ENCODE assay signal across 22 cellular contexts in genomic region chr13:106246237-106246636, GRCh38.
A peak's percentile ranks its signal among the peaks of the same experiment; 100 is the strongest.
DNase-seq lines count a peak whose midpoint lies in the region; ATAC-seq and TF ChIP-seq lines count a peak whose summit lies in the region.
"Had no signal": no experiment of that assay in that cellular context is flagged by ENCODE, and none has a peak within 500 bp of the region (broad histone marks: within the 10 kb centered on the region; RNA-seq: fewer than 3 reads in every experiment).

No MANE protein-coding gene starts in this region.

- DNase-seq in GM23338 (ENCODE audit: low spot score), result peak; percentile 35
- DNase-seq in endodermal cell, result no peak
- DNase-seq in neural progenitor cell (ENCODE audit: low spot score), result peak; percentile 29
- no peak for DNase-seq in GM19240 (ENCODE audit: insufficient read length, low spot score)
- no peak for DNase-seq in NCI-H1048 (lab: John Stamatoyannopoulos, UW)
- DNase-seq in amygdala (lab: John Stamatoyannopoulos, UW), result no peak
- DNase-seq: BE2C, EL, GF-D8, MG63, NCI-H1092 treated with DMSO at 0.1 percent for 48 hours, NCI-H1694, NCI-H2171, NCI-H524 treated with DMSO at 0.1 percent for 48 hours, SIG-M5, SK-N-SH had no signal

- H3K27me3 ChIP-seq in GM23338 (ENCODE audit: insufficient read depth) (no peaks in the 10 kb centered on the region), OCI-LY3 (ENCODE audit: low read depth, low read length) (no peaks in the 10 kb centered on the region), endodermal cell (ENCODE audit: control insufficient read depth, insufficient read depth, low read length, poor library complexity, severe bottlenecking) (no peaks in the 10 kb centered on the region), neural progenitor cell (no peaks in the 10 kb centered on the region)
- H3K27me3 ChIP-seq: BE2C, MG63 had no signal

- H3K36me3 ChIP-seq in GM23338 (ENCODE audit: insufficient read depth), result no peaks in the 10 kb centered on the region
- H3K36me3 ChIP-seq in OCI-LY3 (replicated peaks; ENCODE audit: low read depth, low read length), result no peaks in the 10 kb centered on the region
- no peaks in the 10 kb centered on the region for H3K36me3 ChIP-seq in endodermal cell (ENCODE audit: control insufficient read depth, insufficient read depth, low read length)
- H3K36me3 ChIP-seq in neural progenitor cell, result no peaks in the 10 kb centered on the region
- H3K36me3 ChIP-seq: BE2C, HAP-1, MG63 had no signal

- H3K27ac ChIP-seq in GM23338 (ENCODE audit: low read depth) (no peak overlapping the region), OCI-LY3 (ENCODE audit: low read length) (no peak overlapping the region), endodermal cell (ENCODE audit: low read depth, low read length) (peak overlapping the region; percentile 36), neural progenitor cell (no peak overlapping the region)
- H3K27ac ChIP-seq: HL-60 had no signal

- H3K27ac Mint-ChIP-seq in GM23338 (no peak overlapping the region), endodermal cell (no peak overlapping the region), neural progenitor cell (no peak overlapping the region)

- 53 to 87% methylated on average over 2 to 3 of the region's 3 CpGs for WGBS in endodermal cell (ENCODE audit: insufficient coverage in 1 of 2, insufficient read length in 1 of 2), 2 experiments

- H2AFZ ChIP-seq in GM23338 (no peak overlapping the region), OCI-LY3 (ENCODE audit: low read depth, low read length) (peak overlapping the region; percentile 9; the same call in 1 of the 2 replicates), neural progenitor cell (replicated peaks) (no peak overlapping the region)

- H3K9me2 ChIP-seq in GM23338 (ENCODE audit: insufficient read depth), result no peaks in the 10 kb centered on the region
- H3K9me2 ChIP-seq: SK-N-SH had no signal

- H3K9ac ChIP-seq in OCI-LY3 (ENCODE audit: low read length) (no peak overlapping the region), endodermal cell (ENCODE audit: extremely low read depth, low read length, poor library complexity, severe bottlenecking) (no peak overlapping the region), neural progenitor cell (no peak overlapping the region)
- H3K9ac ChIP-seq: SK-N-SH had no signal

- H3K4me2 ChIP-seq in GM23338, result no peak overlapping the region
- 0 out of 2 replicates have a peak overlapping the region, but pooled peaks have one; percentile 12 for H3K4me2 ChIP-seq in OCI-LY3 (ENCODE audit: low read length)
- no peak overlapping the region for H3K4me2 ChIP-seq in neural progenitor cell
- H3K4me2 ChIP-seq: SK-N-SH had no signal

- H3K9me3 ChIP-seq in OCI-LY3 (ENCODE audit: insufficient read depth, low read length), result no peaks in the 10 kb centered on the region
- no peaks in the 10 kb centered on the region for H3K9me3 ChIP-seq in endodermal cell (ENCODE audit: control insufficient read depth, low read length)
- H3K9me3 ChIP-seq in neural progenitor cell (ENCODE audit: low read depth), result no peaks in the 10 kb centered on the region
- H3K9me3 ChIP-seq: BE2C, HAP-1, MG63, SK-N-SH had no signal

- no peaks in the 10 kb centered on the region for H3K9me3 Mint-ChIP-seq in GM23338
- no peaks in the 10 kb centered on the region for H3K9me3 Mint-ChIP-seq in endodermal cell
- H3K9me3 Mint-ChIP-seq in neural progenitor cell, result no peaks in the 10 kb centered on the region

- H3K27me3 Mint-ChIP-seq in GM23338 (ENCODE audit: insufficient read depth, low read depth, poor library complexity) (peaks cover 5% of the 10 kb centered on the region), endodermal cell (ENCODE audit: insufficient read depth) (no peaks in the 10 kb centered on the region), neural progenitor cell (ENCODE audit: insufficient read depth, low read depth) (peaks cover 2% of the 10 kb centered on the region)

- H3K4me1 ChIP-seq in GM23338 (ENCODE audit: insufficient read depth), result peaks cover 7% of the 10 kb centered on the region; the same call in 1 of the 2 replicates
- no peaks in the 10 kb centered on the region for H3K4me1 ChIP-seq in OCI-LY3 (ENCODE audit: low read length)
- H3K4me1 ChIP-seq in endodermal cell (ENCODE audit: control insufficient read depth, insufficient read depth, low read length), result no peaks in the 10 kb centered on the region
- H3K4me1 ChIP-seq in neural progenitor cell, result no peaks in the 10 kb centered on the region
- H3K4me1 ChIP-seq: HAP-1 had no signal

- H3K79me2 ChIP-seq in GM23338 (replicated peaks; ENCODE audit: insufficient read depth) (no peaks in the 10 kb centered on the region), OCI-LY3 (ENCODE audit: low read length) (no peaks in the 10 kb centered on the region), neural progenitor cell (ENCODE audit: low read depth) (no peaks in the 10 kb centered on the region)

- no peak for TF ChIP-seq CTCF in GM23338 (conservative IDR thresholded peaks at IDR 0.05; ENCODE audit: low read depth in 2 of 2)
- TF ChIP-seq CTCF in OCI-LY3 (IDR thresholded peaks at IDR 0.05; ENCODE audit: low read depth, low read length), result no peak
- no peak for TF ChIP-seq CTCF in endodermal cell (conservative IDR thresholded peaks at IDR 0.05)
- TF ChIP-seq CTCF in neural progenitor cell (IDR thresholded peaks at IDR 0.05), result no peak

- H3K4me1 Mint-ChIP-seq in GM23338 (peaks cover 15% of the 10 kb centered on the region), endodermal cell (no peaks in the 10 kb centered on the region), neural progenitor cell (peaks cover 11% of the 10 kb centered on the region)

- H4K20me1 ChIP-seq in GM23338 (replicated peaks; ENCODE audit: insufficient read depth) (no peaks in the 10 kb centered on the region), OCI-LY3 (ENCODE audit: insufficient read depth, low read length) (no peaks in the 10 kb centered on the region), neural progenitor cell (ENCODE audit: low read depth) (no peaks in the 10 kb centered on the region)

- H3K4me3 Mint-ChIP-seq in GM23338, result no peak overlapping the region
- no peak overlapping the region for H3K4me3 Mint-ChIP-seq in endodermal cell
- no peak overlapping the region for H3K4me3 Mint-ChIP-seq in neural progenitor cell

- H3K4me3 ChIP-seq in GM23338, result no peak overlapping the region
- H3K4me3 ChIP-seq in OCI-LY3 (ENCODE audit: low read length), result no peak overlapping the region
- H3K4me3 ChIP-seq in endodermal cell (ENCODE audit: low read length), result no peak overlapping the region
- no peak overlapping the region for H3K4me3 ChIP-seq in neural progenitor cell
- H3K4me3 ChIP-seq: HAP-1, K562, MG63 had no signal

- ATAC-seq in GM23338 (peak; percentile 85), GM21360 (IDR thresholded peaks at IDR 0.05; ENCODE audit: unreplicated experiment) (no peak)
- ATAC-seq: HepG2, K562 had no signal

- H3F3A ChIP-seq in GM23338 (replicated peaks; ENCODE audit: low read depth) (no peaks in the 10 kb centered on the region), neural progenitor cell (ENCODE audit: low read depth) (no peaks in the 10 kb centered on the region)

- H3K36me3 Mint-ChIP-seq in GM23338 (ENCODE audit: low read depth) (no peaks in the 10 kb centered on the region), endodermal cell (ENCODE audit: low read depth) (no peaks in the 10 kb centered on the region), neural progenitor cell (no peaks in the 10 kb centered on the region)

TF ChIP-seq in GM23338, 12 proteins besides CTCF, POLR2A, EP300 and RAD21 (continues in another document):
- TF ChIP-seq CREB1 (CRISPR knock-in tag; IDR thresholded peaks at IDR 0.05; ENCODE audit: low read depth) (no peak), ETS1 (IDR thresholded peaks at IDR 0.05) (no peak), NANOG (IDR thresholded peaks at IDR 0.05; ENCODE audit: borderline replicate concordance) (no peak), EZH2phosphoT487 (IDR thresholded peaks at IDR 0.05; ENCODE audit: unreplicated experiment) (no peak), ZNF331 (CRISPR knock-in tag; IDR thresholded peaks at IDR 0.05; ENCODE audit: low read depth) (no peak), POLR2AphosphoS5 (IDR thresholded peaks at IDR 0.05; ENCODE audit: low read depth) (no peak), JUNB (IDR thresholded peaks at IDR 0.05; ENCODE audit: unreplicated experiment) (no peak), EZH2 (IDR thresholded peaks at IDR 0.05; ENCODE audit: low read depth, unreplicated experiment) (no peak), ZNF114 (CRISPR knock-in tag; IDR thresholded peaks at IDR 0.05) (no peak), REST (IDR thresholded peaks at IDR 0.05; ENCODE audit: unreplicated experiment) (no peak), STAT1 (IDR thresholded peaks at IDR 0.05; ENCODE audit: unreplicated experiment) (no peak)

Comparison
In these comparisons a context has a peak if more than half of its experiments do, and no peak if none do; other contexts are left out.
1. DNase-seq: peak in GM23338 (single experiment) and neural progenitor cell (single experiment); none in endodermal cell (single experiment), GM19240 (single experiment), NCI-H1048 (single experiment) and amygdala (0 of 56).